ENCODE assay signal across 1 cellular context in the genomic region with DNA sequence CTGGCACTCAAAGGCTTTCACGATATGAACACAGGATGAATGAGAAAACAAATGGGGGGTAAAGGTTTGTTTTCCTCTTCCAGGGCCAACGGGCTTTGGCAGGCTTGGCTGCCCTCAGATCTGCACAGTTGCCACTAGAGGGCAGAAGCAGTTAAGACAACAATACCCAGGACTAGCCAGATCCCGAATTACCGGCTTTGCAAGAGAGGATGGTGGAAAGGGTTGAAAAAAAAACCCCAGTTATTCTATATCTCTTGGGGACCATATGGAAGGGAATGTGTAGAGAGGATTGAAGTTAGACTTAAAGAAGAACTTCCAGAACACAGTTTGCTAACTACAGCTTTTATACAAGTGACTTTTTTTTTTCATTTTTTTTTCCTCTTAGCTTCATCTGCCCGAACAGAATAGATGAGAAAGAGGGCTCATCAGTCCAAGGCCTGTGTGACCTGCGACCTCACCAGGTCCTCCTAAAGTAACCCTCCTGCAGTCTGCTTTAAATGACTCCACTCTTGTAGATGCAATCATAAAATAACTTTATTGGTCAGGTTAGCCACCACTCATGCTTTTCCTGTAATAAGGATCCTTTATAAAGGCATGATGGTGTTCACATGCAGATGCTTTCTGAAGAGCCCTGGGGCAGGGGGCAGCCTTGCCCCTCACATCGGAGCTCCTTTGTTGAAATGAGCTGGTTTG.
TF ChIP-seq lines count a peak whose summit lies in the region.

No MANE protein-coding gene starts in this region.

TF ChIP-seq in IMR-90, 13 proteins besides CTCF, POLR2A, EP300 and RAD21:
- TF ChIP-seq SMC3 (IDR thresholded peaks at IDR 0.05; ENCODE audit: low read depth, low read length) (peak; percentile 98), RCOR1 (IDR thresholded peaks at IDR 0.05; ENCODE audit: insufficient replicate concordance, low read length) (no peak), NFE2L2 (IDR thresholded peaks at IDR 0.05; ENCODE audit: low read depth, low read length) (no peak), MAFK (IDR thresholded peaks at IDR 0.05; ENCODE audit: low read depth, low read length) (no peak), RFX5 (IDR thresholded peaks at IDR 0.05; ENCODE audit: low read depth, low read length) (no peak)
TF ChIP-seq in IMR-90: peak in this region for 1.
